1 cellular context compared by ENCODE assay signal in the genomic region with DNA sequence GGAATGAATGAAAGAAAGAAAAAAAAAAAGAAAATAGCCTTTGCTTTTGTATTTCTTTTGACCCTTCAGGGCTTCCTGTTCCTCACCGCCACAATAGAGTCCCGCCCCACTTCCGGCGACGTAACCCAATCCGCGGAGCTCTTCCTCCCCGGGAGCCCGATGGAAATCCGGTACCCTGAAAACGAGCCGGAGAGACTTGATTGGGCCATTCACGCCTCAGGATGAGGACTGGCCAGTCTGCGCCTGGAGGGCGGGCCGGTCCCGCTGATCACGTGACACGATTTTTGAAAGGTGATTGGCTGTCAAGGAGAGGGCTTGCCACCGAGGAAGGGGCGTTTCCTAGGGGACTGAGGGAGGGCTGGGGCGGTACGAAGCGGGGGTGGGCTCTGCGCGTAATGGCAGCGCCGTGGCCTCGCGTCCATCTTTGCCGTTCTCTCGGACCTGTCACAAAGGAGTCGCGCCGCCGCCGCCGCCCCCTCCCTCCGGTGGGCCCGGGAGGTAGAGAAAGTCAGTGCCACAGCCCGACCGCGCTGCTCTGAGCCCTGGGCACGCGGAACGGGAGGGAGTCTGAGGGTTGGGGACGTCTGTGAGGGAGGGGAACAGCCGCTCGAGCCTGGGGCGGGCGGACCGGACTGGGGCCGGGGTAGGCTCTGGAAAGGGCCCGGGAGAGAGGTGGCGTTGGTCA.
A peak's percentile ranks its signal among the peaks of the same experiment; 100 is the strongest.
TF ChIP-seq lines count a peak whose summit lies in the region.

Gene PSME3IP1, minus strand, starts transcription at position 95 of the 685 bp plus-strand sequence. CDS start 12,185 bp downstream, outside the sequence.
Gene RSPRY1, plus strand, starts transcription at position 385 of the 685 bp plus-strand sequence. CDS start 18,330 bp downstream, outside the sequence.

TF ChIP-seq in HepG2, 621 proteins besides CTCF, POLR2A, EP300 and RAD21 (continued from another document and continues in another):
- TF ChIP-seq, protein P1, sequence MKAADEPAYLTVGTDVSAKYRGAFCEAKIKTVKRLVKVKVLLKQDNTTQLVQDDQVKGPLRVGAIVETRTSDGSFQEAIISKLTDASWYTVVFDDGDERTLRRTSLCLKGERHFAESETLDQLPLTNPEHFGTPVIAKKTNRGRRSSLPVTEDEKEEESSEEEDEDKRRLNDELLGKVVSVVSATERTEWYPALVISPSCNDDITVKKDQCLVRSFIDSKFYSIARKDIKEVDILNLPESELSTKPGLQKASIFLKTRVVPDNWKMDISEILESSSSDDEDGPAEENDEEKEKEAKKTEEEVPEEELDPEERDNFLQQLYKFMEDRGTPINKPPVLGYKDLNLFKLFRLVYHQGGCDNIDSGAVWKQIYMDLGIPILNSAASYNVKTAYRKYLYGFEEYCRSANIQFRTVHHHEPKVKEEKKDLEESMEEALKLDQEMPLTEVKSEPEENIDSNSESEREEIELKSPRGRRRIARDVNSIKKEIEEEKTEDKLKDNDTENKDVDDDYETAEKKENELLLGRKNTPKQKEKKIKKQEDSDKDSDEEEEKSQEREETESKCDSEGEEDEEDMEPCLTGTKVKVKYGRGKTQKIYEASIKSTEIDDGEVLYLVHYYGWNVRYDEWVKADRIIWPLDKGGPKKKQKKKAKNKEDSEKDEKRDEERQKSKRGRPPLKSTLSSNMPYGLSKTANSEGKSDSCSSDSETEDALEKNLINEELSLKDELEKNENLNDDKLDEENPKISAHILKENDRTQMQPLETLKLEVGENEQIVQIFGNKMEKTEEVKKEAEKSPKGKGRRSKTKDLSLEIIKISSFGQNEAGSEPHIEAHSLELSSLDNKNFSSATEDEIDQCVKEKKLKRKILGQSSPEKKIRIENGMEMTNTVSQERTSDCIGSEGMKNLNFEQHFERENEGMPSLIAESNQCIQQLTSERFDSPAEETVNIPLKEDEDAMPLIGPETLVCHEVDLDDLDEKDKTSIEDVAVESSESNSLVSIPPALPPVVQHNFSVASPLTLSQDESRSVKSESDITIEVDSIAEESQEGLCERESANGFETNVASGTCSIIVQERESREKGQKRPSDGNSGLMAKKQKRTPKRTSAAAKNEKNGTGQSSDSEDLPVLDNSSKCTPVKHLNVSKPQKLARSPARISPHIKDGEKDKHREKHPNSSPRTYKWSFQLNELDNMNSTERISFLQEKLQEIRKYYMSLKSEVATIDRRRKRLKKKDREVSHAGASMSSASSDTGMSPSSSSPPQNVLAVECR (CRISPR knock-in tag; IDR thresholded peaks at IDR 0.05; ENCODE audit: borderline replicate concordance), result peak; percentile 74
- no peak for TF ChIP-seq JUNB (CRISPR knock-in tag; IDR thresholded peaks at IDR 0.05; ENCODE audit: borderline replicate concordance)
- no peak; the same call in 1 of the 2 replicates for TF ChIP-seq ZNF343 (CRISPR knock-in tag; IDR thresholded peaks at IDR 0.05)
- TF ChIP-seq RNF219 (CRISPR knock-in tag; IDR thresholded peaks at IDR 0.05), result no peak
- TF ChIP-seq PHF8 (CRISPR knock-in tag; IDR thresholded peaks at IDR 0.05), result peak; percentile 86
- TF ChIP-seq, protein P2, sequence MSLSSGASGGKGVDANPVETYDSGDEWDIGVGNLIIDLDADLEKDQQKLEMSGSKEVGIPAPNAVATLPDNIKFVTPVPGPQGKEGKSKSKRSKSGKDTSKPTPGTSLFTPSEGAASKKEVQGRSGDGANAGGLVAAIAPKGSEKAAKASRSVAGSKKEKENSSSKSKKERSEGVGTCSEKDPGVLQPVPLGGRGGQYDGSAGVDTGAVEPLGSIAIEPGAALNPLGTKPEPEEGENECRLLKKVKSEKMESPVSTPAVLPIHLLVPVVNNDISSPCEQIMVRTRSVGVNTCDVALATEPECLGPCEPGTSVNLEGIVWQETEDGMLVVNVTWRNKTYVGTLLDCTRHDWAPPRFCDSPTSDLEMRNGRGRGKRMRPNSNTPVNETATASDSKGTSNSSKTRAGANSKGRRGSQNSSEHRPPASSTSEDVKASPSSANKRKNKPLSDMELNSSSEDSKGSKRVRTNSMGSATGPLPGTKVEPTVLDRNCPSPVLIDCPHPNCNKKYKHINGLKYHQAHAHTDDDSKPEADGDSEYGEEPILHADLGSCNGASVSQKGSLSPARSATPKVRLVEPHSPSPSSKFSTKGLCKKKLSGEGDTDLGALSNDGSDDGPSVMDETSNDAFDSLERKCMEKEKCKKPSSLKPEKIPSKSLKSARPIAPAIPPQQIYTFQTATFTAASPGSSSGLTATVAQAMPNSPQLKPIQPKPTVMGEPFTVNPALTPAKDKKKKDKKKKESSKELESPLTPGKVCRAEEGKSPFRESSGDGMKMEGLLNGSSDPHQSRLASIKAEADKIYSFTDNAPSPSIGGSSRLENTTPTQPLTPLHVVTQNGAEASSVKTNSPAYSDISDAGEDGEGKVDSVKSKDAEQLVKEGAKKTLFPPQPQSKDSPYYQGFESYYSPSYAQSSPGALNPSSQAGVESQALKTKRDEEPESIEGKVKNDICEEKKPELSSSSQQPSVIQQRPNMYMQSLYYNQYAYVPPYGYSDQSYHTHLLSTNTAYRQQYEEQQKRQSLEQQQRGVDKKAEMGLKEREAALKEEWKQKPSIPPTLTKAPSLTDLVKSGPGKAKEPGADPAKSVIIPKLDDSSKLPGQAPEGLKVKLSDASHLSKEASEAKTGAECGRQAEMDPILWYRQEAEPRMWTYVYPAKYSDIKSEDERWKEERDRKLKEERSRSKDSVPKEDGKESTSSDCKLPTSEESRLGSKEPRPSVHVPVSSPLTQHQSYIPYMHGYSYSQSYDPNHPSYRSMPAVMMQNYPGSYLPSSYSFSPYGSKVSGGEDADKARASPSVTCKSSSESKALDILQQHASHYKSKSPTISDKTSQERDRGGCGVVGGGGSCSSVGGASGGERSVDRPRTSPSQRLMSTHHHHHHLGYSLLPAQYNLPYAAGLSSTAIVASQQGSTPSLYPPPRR (CRISPR knock-in tag; IDR thresholded peaks at IDR 0.05; ENCODE audit: borderline replicate concordance), result peak; percentile 48; the same call in 1 of the 2 replicates
- TF ChIP-seq SRY (CRISPR knock-in tag; IDR thresholded peaks at IDR 0.05), result peak; percentile 91; the same call in 1 of the 2 replicates
- TF ChIP-seq STAT5B (CRISPR knock-in tag; IDR thresholded peaks at IDR 0.05), result no peak
- TF ChIP-seq ZFP62 (CRISPR knock-in tag; IDR thresholded peaks at IDR 0.05), result no peak
- no peak for TF ChIP-seq ZNF256 (CRISPR knock-in tag; conservative IDR thresholded peaks at IDR 0.05)
- TF ChIP-seq ELF3 (CRISPR knock-in tag; IDR thresholded peaks at IDR 0.05), result peak; percentile 38; the same call in 1 of the 2 replicates
- peak; percentile 84 for TF ChIP-seq ZMYM4 (CRISPR knock-in tag; IDR thresholded peaks at IDR 0.05)
- TF ChIP-seq PAWR (CRISPR knock-in tag; IDR thresholded peaks at IDR 0.05; ENCODE audit: borderline replicate concordance), result no peak
- no peak for TF ChIP-seq FOXP4 (CRISPR knock-in tag; IDR thresholded peaks at IDR 0.05)
- TF ChIP-seq HNRNPH1 (optimal IDR thresholded peaks at IDR 0.05; ENCODE audit: low read depth, low read length), result no peak
- TF ChIP-seq ZFP36L1 (CRISPR knock-in tag; IDR thresholded peaks at IDR 0.05), result no peak
- no peak for TF ChIP-seq ZNF720 (CRISPR knock-in tag; IDR thresholded peaks at IDR 0.05)
- TF ChIP-seq, protein P3, sequence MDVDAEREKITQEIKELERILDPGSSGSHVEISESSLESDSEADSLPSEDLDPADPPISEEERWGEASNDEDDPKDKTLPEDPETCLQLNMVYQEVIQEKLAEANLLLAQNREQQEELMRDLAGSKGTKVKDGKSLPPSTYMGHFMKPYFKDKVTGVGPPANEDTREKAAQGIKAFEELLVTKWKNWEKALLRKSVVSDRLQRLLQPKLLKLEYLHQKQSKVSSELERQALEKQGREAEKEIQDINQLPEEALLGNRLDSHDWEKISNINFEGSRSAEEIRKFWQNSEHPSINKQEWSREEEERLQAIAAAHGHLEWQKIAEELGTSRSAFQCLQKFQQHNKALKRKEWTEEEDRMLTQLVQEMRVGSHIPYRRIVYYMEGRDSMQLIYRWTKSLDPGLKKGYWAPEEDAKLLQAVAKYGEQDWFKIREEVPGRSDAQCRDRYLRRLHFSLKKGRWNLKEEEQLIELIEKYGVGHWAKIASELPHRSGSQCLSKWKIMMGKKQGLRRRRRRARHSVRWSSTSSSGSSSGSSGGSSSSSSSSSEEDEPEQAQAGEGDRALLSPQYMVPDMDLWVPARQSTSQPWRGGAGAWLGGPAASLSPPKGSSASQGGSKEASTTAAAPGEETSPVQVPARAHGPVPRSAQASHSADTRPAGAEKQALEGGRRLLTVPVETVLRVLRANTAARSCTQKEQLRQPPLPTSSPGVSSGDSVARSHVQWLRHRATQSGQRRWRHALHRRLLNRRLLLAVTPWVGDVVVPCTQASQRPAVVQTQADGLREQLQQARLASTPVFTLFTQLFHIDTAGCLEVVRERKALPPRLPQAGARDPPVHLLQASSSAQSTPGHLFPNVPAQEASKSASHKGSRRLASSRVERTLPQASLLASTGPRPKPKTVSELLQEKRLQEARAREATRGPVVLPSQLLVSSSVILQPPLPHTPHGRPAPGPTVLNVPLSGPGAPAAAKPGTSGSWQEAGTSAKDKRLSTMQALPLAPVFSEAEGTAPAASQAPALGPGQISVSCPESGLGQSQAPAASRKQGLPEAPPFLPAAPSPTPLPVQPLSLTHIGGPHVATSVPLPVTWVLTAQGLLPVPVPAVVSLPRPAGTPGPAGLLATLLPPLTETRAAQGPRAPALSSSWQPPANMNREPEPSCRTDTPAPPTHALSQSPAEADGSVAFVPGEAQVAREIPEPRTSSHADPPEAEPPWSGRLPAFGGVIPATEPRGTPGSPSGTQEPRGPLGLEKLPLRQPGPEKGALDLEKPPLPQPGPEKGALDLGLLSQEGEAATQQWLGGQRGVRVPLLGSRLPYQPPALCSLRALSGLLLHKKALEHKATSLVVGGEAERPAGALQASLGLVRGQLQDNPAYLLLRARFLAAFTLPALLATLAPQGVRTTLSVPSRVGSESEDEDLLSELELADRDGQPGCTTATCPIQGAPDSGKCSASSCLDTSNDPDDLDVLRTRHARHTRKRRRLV (CRISPR knock-in tag; IDR thresholded peaks at IDR 0.05), result no peak; the same call in 1 of the 2 replicates
- TF ChIP-seq ZFX (CRISPR knock-in tag; IDR thresholded peaks at IDR 0.05; ENCODE audit: low read depth), result peak; percentile 82
- no peak; the same call in 1 of the 2 replicates for TF ChIP-seq ZNF605 (CRISPR knock-in tag; IDR thresholded peaks at IDR 0.05)
- no peak for TF ChIP-seq ZNF101 (CRISPR knock-in tag; IDR thresholded peaks at IDR 0.05; ENCODE audit: borderline replicate concordance, low read depth)
- TF ChIP-seq ETV5 (CRISPR knock-in tag; IDR thresholded peaks at IDR 0.05; ENCODE audit: borderline replicate concordance), result peak; percentile 9; the same call in 1 of the 2 replicates
- TF ChIP-seq XBP1 (CRISPR knock-in tag; IDR thresholded peaks at IDR 0.05), result no peak
- TF ChIP-seq ATM (IDR thresholded peaks at IDR 0.05; ENCODE audit: borderline replicate concordance), result no peak
- TF ChIP-seq KMT2B (CRISPR knock-in tag; IDR thresholded peaks at IDR 0.05), result peak; percentile 86
- TF ChIP-seq GABPA (IDR thresholded peaks at IDR 0.05; ENCODE audit: low read depth, low read length), result peak; percentile 80
- TF ChIP-seq GABPA (CRISPR knock-in tag; IDR thresholded peaks at IDR 0.05; ENCODE audit: low read depth), result peak; percentile 97
- no peak for TF ChIP-seq CSRNP2 (CRISPR knock-in tag; conservative IDR thresholded peaks at IDR 0.05; ENCODE audit: low read depth)
- TF ChIP-seq YY1 (IDR thresholded peaks at IDR 0.05; ENCODE audit: insufficient read depth, insufficient replicate concordance, low read depth, low read length), result peak; percentile 96
- no peak; the same call in 1 of the 2 replicates for TF ChIP-seq PBX2 (CRISPR knock-in tag; IDR thresholded peaks at IDR 0.05)
- TF ChIP-seq ZNF775 (CRISPR knock-in tag; IDR thresholded peaks at IDR 0.05; ENCODE audit: borderline replicate concordance), result no peak
- TF ChIP-seq RXRB (CRISPR knock-in tag; IDR thresholded peaks at IDR 0.05; ENCODE audit: borderline replicate concordance), result peak; percentile 18; the same call in 1 of the 2 replicates
- 0 out of 2 replicates have a peak, but pooled peaks have one; percentile 31 for TF ChIP-seq ZNF33B (CRISPR knock-in tag; IDR thresholded peaks at IDR 0.05)
